ENCODE assay signal across 35 cellular contexts in the genomic region with DNA sequence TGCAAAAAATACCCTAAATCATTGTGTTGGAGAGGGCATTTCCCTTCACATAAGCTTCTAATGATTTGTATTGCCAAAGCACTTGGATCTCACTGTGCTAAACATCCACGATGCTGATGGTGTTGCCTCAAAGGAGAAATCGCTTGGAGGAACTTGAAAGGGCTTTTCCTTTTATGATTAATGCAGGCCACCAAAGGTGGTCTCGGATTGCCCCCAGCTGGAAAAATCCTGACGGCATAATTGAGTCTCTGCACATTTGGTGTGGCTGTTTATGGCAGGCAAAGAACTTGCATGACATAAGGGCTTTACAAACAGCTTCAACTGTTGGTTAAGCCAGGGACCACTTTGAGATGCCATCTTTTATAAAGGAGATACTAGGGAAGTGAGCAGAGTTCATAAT.
"Had no signal": no experiment of that assay in that cellular context is flagged by ENCODE, and none has a peak within 500 bp of the region (broad histone marks: within the 10 kb centered on the region; RNA-seq: fewer than 3 reads in every experiment).

No MANE protein-coding gene starts in this region.

- DNase-seq: activated CD4-positive, alpha-beta memory T cell treated with anti-CD3 and anti-CD28 coated beads, Interleukin-2, amount 10 ng/mL, durations not matched to agents 7 days and 5 days; activated CD4-positive, alpha-beta T cell treated with anti-CD3 and anti-CD28 coated beads for 1 hour; activated CD4-positive, alpha-beta T cell treated with anti-CD3 and anti-CD28 coated beads for 36 hours; activated CD4-positive, alpha-beta T cell treated with anti-CD3 and anti-CD28 coated beads for 48 hours; activated CD4-positive, alpha-beta T cell treated with anti-CD3 and anti-CD28 coated beads, Interleukin-2, amount 10 ng/mL, durations not matched to agents 7 days and 5 days; activated CD4-positive, alpha-beta T cell treated with anti-CD3 and anti-CD28 coated beads, Interleukin-2, amount 50 U/mL, for 48 hours; activated CD4-positive, CD25-positive, alpha-beta regulatory T cell; activated CD8-positive, alpha-beta memory T cell treated with anti-CD3 and anti-CD28 coated beads for 24 hours; activated CD8-positive, alpha-beta memory T cell treated with anti-CD3 and anti-CD28 coated beads, Interleukin-2, amount 10 ng/mL, durations not matched to agents 7 days and 5 days; activated CD8-positive, alpha-beta memory T cell treated with anti-CD3 and anti-CD28 coated beads, Interleukin-2, amount 50 U/mL, for 48 hours; activated CD8-positive, alpha-beta T cell treated with anti-CD3 and anti-CD28 coated beads, Interleukin-2, amount 10 ng/mL, durations not matched to agents 7 days and 5 days; activated effector memory CD4-positive, alpha-beta T cell treated with Interleukin-2 at 50 U/mL for 16 hours; activated gamma-delta T cell; activated naive CD4-positive, alpha-beta T cell; activated naive CD4-positive, alpha-beta T cell treated with anti-CD3 and anti-CD28 coated beads for 36 hours; activated naive CD4-positive, alpha-beta T cell treated with anti-CD3 and anti-CD28 coated beads, Interleukin-2, amount 50 U/mL, for 16 hours; activated naive CD8-positive, alpha-beta T cell treated with anti-CD3 and anti-CD28 coated beads for 36 hours; activated T-cell treated with anti-CD3 and anti-CD28 coated beads, Interleukin-2, amount 50 U/mL, for 24 hours; activated T-cell treated with anti-CD3 and anti-CD28 coated beads, Interleukin-2, amount 50 U/mL, for 48 hours; adrenal gland; amniotic stem cell; aorta; body of pancreas; brain microvascular endothelial cell; central memory CD4-positive, alpha-beta T cell; T-helper 1 cell; T-helper 2 cell; T-helper 9 cell had no signal

- H3K4me3 Mint-ChIP-seq: activated CD4-positive, alpha-beta memory T cell treated with anti-CD3 and anti-CD28 coated beads, Interleukin-2, amount 10 ng/mL, durations not matched to agents 7 days and 5 days; activated CD4-positive, alpha-beta T cell treated with anti-CD3 and anti-CD28 coated beads for 36 hours; activated CD4-positive, alpha-beta T cell treated with anti-CD3 and anti-CD28 coated beads, Interleukin-2, amount 10 ng/mL, durations not matched to agents 7 days and 5 days; activated CD8-positive, alpha-beta memory T cell treated with anti-CD3 and anti-CD28 coated beads, Interleukin-2, amount 10 ng/mL, durations not matched to agents 7 days and 5 days; activated CD8-positive, alpha-beta T cell treated with anti-CD3 and anti-CD28 coated beads, Interleukin-2, amount 10 ng/mL, durations not matched to agents 7 days and 5 days; activated naive CD4-positive, alpha-beta T cell treated with anti-CD3 and anti-CD28 coated beads for 36 hours; activated naive CD8-positive, alpha-beta T cell treated with anti-CD3 and anti-CD28 coated beads for 36 hours; activated T-cell treated with anti-CD3 and anti-CD28 coated beads, Interleukin-2, amount 50 U/mL, for 24 hours; T-helper 1 cell treated with Interleukin-12 subunit alpha and Interleukin-12 subunit beta and Interleukin-4 antibody, amounts not matched to agents 30 μg/mL and 1 μg/mL, for 36 hours; T-helper 2 cell treated with Interferon-gamma antibody and Interleukin-4, amounts not matched to agents 5 μg/mL and 100 μg/mL, for 36 hours had no signal

- H3K27me3 ChIP-seq: adrenal gland, body of pancreas, brain microvascular endothelial cell, breast epithelium had no signal

- H3K4me1 Mint-ChIP-seq: activated CD4-positive, alpha-beta memory T cell treated with anti-CD3 and anti-CD28 coated beads, Interleukin-2, amount 10 ng/mL, durations not matched to agents 7 days and 5 days; activated CD4-positive, alpha-beta T cell treated with anti-CD3 and anti-CD28 coated beads, Interleukin-2, amount 10 ng/mL, durations not matched to agents 7 days and 5 days; activated CD8-positive, alpha-beta memory T cell treated with anti-CD3 and anti-CD28 coated beads, Interleukin-2, amount 10 ng/mL, durations not matched to agents 7 days and 5 days; activated naive CD8-positive, alpha-beta T cell treated with anti-CD3 and anti-CD28 coated beads for 36 hours had no signal

- H3K27ac Mint-ChIP-seq: activated CD4-positive, alpha-beta memory T cell treated with anti-CD3 and anti-CD28 coated beads, Interleukin-2, amount 10 ng/mL, durations not matched to agents 7 days and 5 days; activated CD4-positive, alpha-beta T cell treated with anti-CD3 and anti-CD28 coated beads for 36 hours; activated CD4-positive, alpha-beta T cell treated with anti-CD3 and anti-CD28 coated beads, Interleukin-2, amount 10 ng/mL, durations not matched to agents 7 days and 5 days; activated CD8-positive, alpha-beta memory T cell treated with anti-CD3 and anti-CD28 coated beads, Interleukin-2, amount 10 ng/mL, durations not matched to agents 7 days and 5 days; activated CD8-positive, alpha-beta T cell treated with anti-CD3 and anti-CD28 coated beads, Interleukin-2, amount 10 ng/mL, durations not matched to agents 7 days and 5 days; activated naive CD4-positive, alpha-beta T cell treated with anti-CD3 and anti-CD28 coated beads for 36 hours; activated naive CD4-positive, alpha-beta T cell treated with anti-CD3 and anti-CD28 coated beads, Interleukin-2, amount 50 U/mL, for 72 hours; activated naive CD8-positive, alpha-beta T cell treated with anti-CD3 and anti-CD28 coated beads for 36 hours; activated T-cell treated with anti-CD3 and anti-CD28 coated beads, Interleukin-2, amount 50 U/mL, for 24 hours; activated T-helper 2 cell treated with anti-CD3 and anti-CD28 coated beads, Interferon-gamma antibody, Interleukin-2, Interleukin-4, amounts not matched to agents 10 μg/mL and 5 μg/mL and 100 μg/mL, durations not matched to agents 14 hours and 24 hours and 36 hours; T-helper 1 cell treated with Interleukin-12 subunit alpha and Interleukin-12 subunit beta and Interleukin-4 antibody, amounts not matched to agents 30 μg/mL and 1 μg/mL, for 36 hours; T-helper 2 cell treated with Interferon-gamma antibody and Interleukin-4, amounts not matched to agents 5 μg/mL and 100 μg/mL, for 36 hours had no signal

- H3K9me3 ChIP-seq: adrenal gland, body of pancreas, breast epithelium had no signal

- H3K36me3 ChIP-seq: adrenal gland, brain microvascular endothelial cell, breast epithelium had no signal

- ATAC-seq: activated CD4-positive, alpha-beta T cell treated with anti-CD3 and anti-CD28 coated beads for 36 hours; activated CD4-positive, CD25-positive, alpha-beta regulatory T cell treated with anti-CD3 and anti-CD28 coated beads, Interleukin-2, amount 50 U/mL, for 24 hours; activated CD8-positive, alpha-beta memory T cell treated with anti-CD3 and anti-CD28 coated beads, Interleukin-2, amount 10 ng/mL, durations not matched to agents 7 days and 5 days; activated CD8-positive, alpha-beta T cell treated with anti-CD3 and anti-CD28 coated beads, Interleukin-2, amount 10 ng/mL, durations not matched to agents 7 days and 5 days; activated naive CD4-positive, alpha-beta T cell treated with anti-CD3 and anti-CD28 coated beads, Interleukin-2, amount 50 U/mL, for 72 hours; body of pancreas had no signal

- H3K4me1 ChIP-seq: adrenal gland, body of pancreas, breast epithelium had no signal

- H3K4me3 ChIP-seq: adrenal gland, body of pancreas, breast epithelium had no signal

- H3K9me3 Mint-ChIP-seq: activated CD4-positive, alpha-beta memory T cell treated with anti-CD3 and anti-CD28 coated beads, Interleukin-2, amount 10 ng/mL, durations not matched to agents 7 days and 5 days; activated CD4-positive, alpha-beta T cell treated with anti-CD3 and anti-CD28 coated beads, Interleukin-2, amount 10 ng/mL, durations not matched to agents 7 days and 5 days; activated naive CD4-positive, alpha-beta T cell treated with anti-CD3 and anti-CD28 coated beads for 36 hours; activated T-helper 2 cell treated with anti-CD3 and anti-CD28 coated beads, Interferon-gamma antibody, Interleukin-2, Interleukin-4, amounts not matched to agents 10 μg/mL and 5 μg/mL and 100 μg/mL, durations not matched to agents 14 hours and 24 hours and 36 hours; T-helper 1 cell treated with Interleukin-12 subunit alpha and Interleukin-12 subunit beta and Interleukin-4 antibody, amounts not matched to agents 30 μg/mL and 1 μg/mL, for 36 hours; T-helper 2 cell treated with Interferon-gamma antibody and Interleukin-4, amounts not matched to agents 5 μg/mL and 100 μg/mL, for 36 hours had no signal

- H3K27ac ChIP-seq: adrenal gland, body of pancreas, brain microvascular endothelial cell, breast epithelium, VCaP had no signal
